In genomic region chr11:44940835-44941234, GRCh38 we compare ENCODE assay signal across 18 cellular contexts.
"Had no signal": no experiment of that assay in that cellular context is flagged by ENCODE, and none has a peak within 500 bp of the region (broad histone marks: within the 10 kb centered on the region; RNA-seq: fewer than 3 reads in every experiment).

No MANE protein-coding gene starts in this region.

- H3K27me3 ChIP-seq: adrenal gland, cardiac muscle cell had no signal

- H3K27ac Mint-ChIP-seq: activated naive CD4-positive, alpha-beta T cell treated with anti-CD3 and anti-CD28 coated beads, Interleukin-2, amount 50 U/mL, for 24 hours; activated T-cell treated with anti-CD3 and anti-CD28 coated beads, Interleukin-2, amount 50 U/mL, for 72 hours; immature natural killer cell; natural killer cell had no signal

- H3K9ac ChIP-seq: parathyroid adenoma had no signal

- H3K9me3 ChIP-seq: adrenal gland had no signal

- H3K27me3 Mint-ChIP-seq: activated naive CD4-positive, alpha-beta T cell treated with anti-CD3 and anti-CD28 coated beads, Interleukin-2, amount 50 U/mL, for 24 hours; stimulated activated naive CD8-positive, alpha-beta T cell treated with anti-CD3 and anti-CD28 coated beads, Interleukin-15, amount 100 ng/mL, for 72 hours had no signal

- H3K36me3 Mint-ChIP-seq: activated naive CD4-positive, alpha-beta T cell treated with anti-CD3 and anti-CD28 coated beads, Interleukin-2, amount 50 U/mL, for 24 hours; immature natural killer cell; natural killer cell had no signal

- H3K4me1 ChIP-seq: adrenal gland, parathyroid adenoma had no signal

- H3K4me3 ChIP-seq: adrenal gland, cardiac muscle cell, dorsolateral prefrontal cortex had no signal

- H3K9me3 Mint-ChIP-seq: activated naive CD4-positive, alpha-beta T cell treated with anti-CD3 and anti-CD28 coated beads, Interleukin-2, amount 50 U/mL, for 24 hours; activated T-cell treated with anti-CD3 and anti-CD28 coated beads, Interleukin-2, amount 50 U/mL, for 72 hours; natural killer cell; stimulated activated naive CD8-positive, alpha-beta T cell treated with anti-CD3 and anti-CD28 coated beads, Interleukin-15, amount 100 ng/mL, for 72 hours had no signal

- H3K4me3 Mint-ChIP-seq: activated naive CD4-positive, alpha-beta T cell treated with anti-CD3 and anti-CD28 coated beads, Interleukin-2, amount 50 U/mL, for 24 hours; activated T-cell treated with anti-CD3 and anti-CD28 coated beads, Interleukin-2, amount 50 U/mL, for 72 hours; immature natural killer cell; natural killer cell; stimulated activated naive CD8-positive, alpha-beta T cell treated with anti-CD3 and anti-CD28 coated beads, Interleukin-15, amount 100 ng/mL, for 72 hours had no signal

- ATAC-seq: activated T-cell treated with anti-CD3 and anti-CD28 coated beads, Interleukin-2, amount 50 U/mL, for 72 hours; natural killer cell; stimulated activated naive CD8-positive, alpha-beta T cell treated with anti-CD3 and anti-CD28 coated beads, Interleukin-15, amount 100 ng/mL, for 72 hours had no signal

- H3K36me3 ChIP-seq: adrenal gland, cardiac muscle cell had no signal

- H3K27ac ChIP-seq: parathyroid adenoma had no signal

- DNase-seq: activated CD4-positive, alpha-beta T cell treated with anti-CD3 and anti-CD28 coated beads, Interleukin-2, amount 50 U/mL, for 4 hours; activated CD4-positive, CD25-positive, alpha-beta regulatory T cell treated with anti-CD3 and anti-CD28 coated beads, Interleukin-2, amount 50 U/mL, for 72 hours; activated gamma-delta T cell; activated T-cell treated with anti-CD3 and anti-CD28 coated beads, Interleukin-2, amount 50 U/mL, for 72 hours; adrenal gland; dorsolateral prefrontal cortex; foreskin melanocyte; immature natural killer cell; kidney glomerular epithelial cell; natural killer cell; stimulated activated CD4-positive, alpha-beta T cell treated with anti-CD3 and anti-CD28 coated beads, Interleukin-12 subunit alpha, Interleukin-12 subunit beta, amount 100 ng/mL, for 4 hours; stimulated activated CD4-positive, alpha-beta T cell treated with anti-CD3 and anti-CD28 coated beads, Interleukin-1b, Interleukin-23, amount 100 ng/mL, for 48 hours; stimulated activated naive CD8-positive, alpha-beta T cell treated with anti-CD3 and anti-CD28 coated beads, Interleukin-15, amount 100 ng/mL, for 72 hours; T-helper 1 cell; trophoblast cell had no signal
